Comparison of ENCODE assay signal across 10 cellular contexts in the genomic region with DNA sequence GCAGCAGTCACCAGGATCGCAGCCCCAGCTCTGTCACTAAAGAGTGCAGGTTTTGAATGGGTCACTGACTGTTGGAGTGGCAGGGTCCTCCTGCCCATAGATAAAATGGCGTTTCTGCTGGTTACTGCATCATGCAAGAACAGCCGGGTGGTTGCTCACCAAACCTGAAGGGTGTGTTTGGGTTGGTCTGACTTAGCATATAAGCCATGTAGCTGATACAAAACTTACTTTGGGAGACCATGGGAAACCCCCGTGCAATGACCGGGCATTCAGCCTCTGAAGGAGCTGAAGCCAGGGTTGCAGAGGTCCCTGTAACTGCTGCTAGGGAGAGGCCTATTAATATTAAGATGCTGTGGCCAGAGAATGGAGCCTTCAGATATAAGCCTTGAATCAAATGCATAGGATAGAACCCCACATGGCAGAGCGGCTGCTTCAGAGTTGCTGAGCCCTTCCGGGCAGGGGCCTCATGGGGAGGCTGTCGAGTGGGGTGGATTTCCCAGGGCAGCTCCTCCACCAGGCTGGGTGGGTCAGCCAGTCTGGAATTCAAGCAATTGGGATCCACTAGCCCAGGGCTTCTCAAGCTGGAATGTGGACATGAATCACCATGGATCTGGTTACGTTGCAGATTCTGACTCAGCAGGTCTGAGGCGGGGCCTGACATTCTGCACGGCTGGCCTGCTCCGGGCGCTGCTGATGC.
DNase-seq lines count a peak whose midpoint lies in the region; ATAC-seq and TF ChIP-seq lines count a peak whose summit lies in the region.
"Had no signal": no experiment of that assay in that cellular context is flagged by ENCODE, and none has a peak within 500 bp of the region (broad histone marks: within the 10 kb centered on the region; RNA-seq: fewer than 3 reads in every experiment).

No MANE protein-coding gene starts in this region.

- DNase-seq in AG08396 (ENCODE audit: low spot score), result peak; percentile 96
- peak; percentile 96 for DNase-seq in brain microvascular endothelial cell
- peak; percentile 71 for DNase-seq in left kidney (ENCODE audit: low read depth, low spot score)
- DNase-seq in medulla oblongata (ENCODE audit: extremely low spot score), result no peak
- DNase-seq in NOMO-1 treated with dmso at 0.1 percent for 144 hours (lab: John Stamatoyannopoulos, UW; ENCODE audit: unreplicated experiment), result no peak
- no peak for DNase-seq in activated naive CD8-positive, alpha-beta T cell treated with anti-CD3 and anti-CD28 coated beads for 36 hours
- DNase-seq: NCI-H446 treated with DMSO at 0.1 percent for 48 hours, WERI-Rb-1 had no signal

- H3K27ac Mint-ChIP-seq in activated naive CD8-positive, alpha-beta T cell treated with anti-CD3 and anti-CD28 coated beads for 36 hours, result no peak overlapping the region

- no peaks in the 10 kb centered on the region for H3K4me1 Mint-ChIP-seq in activated naive CD8-positive, alpha-beta T cell treated with anti-CD3 and anti-CD28 coated beads for 36 hours

- peaks cover 4% of the 10 kb centered on the region for H3K9me3 Mint-ChIP-seq in activated naive CD8-positive, alpha-beta T cell treated with anti-CD3 and anti-CD28 coated beads for 36 hours

- peaks cover 6% of the 10 kb centered on the region for H3K27me3 Mint-ChIP-seq in activated naive CD8-positive, alpha-beta T cell treated with anti-CD3 and anti-CD28 coated beads for 36 hours

- H3K9ac ChIP-seq in HUES48 (ENCODE audit: low read depth, low read length), result no peak overlapping the region

- peaks cover 22% of the 10 kb centered on the region for H3K4me1 ChIP-seq in HUES48 (ENCODE audit: control insufficient read depth, insufficient read depth, low read length)

- H3K9me3 ChIP-seq in HUES48 (ENCODE audit: control insufficient read depth, insufficient read depth, low read length), result no peaks in the 10 kb centered on the region

- in situ Hi-C loops in brain microvascular endothelial cell (cut with HindIII; ENCODE audit: low pct_ligation_motif_present, low sequenced_read_pairs), result no loop called here

- H3K36me3 ChIP-seq in HUES48 (ENCODE audit: control insufficient read depth, insufficient read depth, low read length) (no peaks in the 10 kb centered on the region), brain microvascular endothelial cell (replicated peaks) (no peaks in the 10 kb centered on the region)
- H3K36me3 ChIP-seq: WERI-Rb-1 had no signal

- H3K4me3 ChIP-seq in HUES48 (ENCODE audit: low read depth, low read length), result no peak overlapping the region
- H3K4me3 ChIP-seq in brain microvascular endothelial cell (ENCODE audit: low read depth, low read length), result no peak overlapping the region

- no peaks in the 10 kb centered on the region for H3K36me3 Mint-ChIP-seq in activated naive CD8-positive, alpha-beta T cell treated with anti-CD3 and anti-CD28 coated beads for 36 hours

- H3K27ac ChIP-seq in HUES48 (ENCODE audit: low read depth, low read length) (peak overlapping the region; percentile 35), brain microvascular endothelial cell (peak overlapping the region; percentile 47)
- H3K27ac ChIP-seq: WERI-Rb-1 had no signal

- peak; percentile 41 for TF ChIP-seq CTCF in brain microvascular endothelial cell (IDR thresholded peaks at IDR 0.05; ENCODE audit: low read depth, low read length, missing control alignments)

- no peak for ATAC-seq in HG02759 (IDR thresholded peaks at IDR 0.05; ENCODE audit: unreplicated experiment)

- H3K27me3 ChIP-seq in HUES48 (ENCODE audit: control insufficient read depth, insufficient read depth, low read length) (no peaks in the 10 kb centered on the region), brain microvascular endothelial cell (replicated peaks) (no peaks in the 10 kb centered on the region)

- no peak overlapping the region for H3K4me3 Mint-ChIP-seq in activated naive CD8-positive, alpha-beta T cell treated with anti-CD3 and anti-CD28 coated beads for 36 hours

Comparison
In these comparisons a context has a peak if more than half of its experiments do, and no peak if none do; other contexts are left out.
1. DNase-seq: peak in AG08396 (single experiment), brain microvascular endothelial cell (single experiment) and left kidney (single experiment); none in medulla oblongata (single experiment), NOMO-1 treated with dmso at 0.1 percent for 144 hours (single experiment) and activated naive CD8-positive, alpha-beta T cell treated with anti-CD3 and anti-CD28 coated beads for 36 hours (single experiment).